8 cellular contexts compared by ENCODE assay signal in genomic region chr5:43007246-43007910, GRCh38. TPM values are rescaled to one million over a fixed set of nuclear protein-coding genes. Genes with fewer than 3 reads are reported as not detected.
DNase-seq lines count a peak whose midpoint lies in the region; ATAC-seq and TF ChIP-seq lines count a peak whose summit lies in the region.

No MANE protein-coding gene starts in this region.

- H3K36me3 Mint-ChIP-seq in activated CD4-positive, alpha-beta T cell treated with anti-CD3 and anti-CD28 coated beads, Interleukin-2, amount 10 ng/mL, durations not matched to agents 24 days and 14 days (ENCODE audit: low read depth), result no peaks in the 10 kb centered on the region

- DNase-seq in NK-92 treated with Interleukin-12 subunit alpha and Interleukin-12 subunit beta, amount 100 ng/mL, for 24 hours (lab: John Stamatoyannopoulos, UW), result peak; percentile 67
- DNase-seq in NK-92 (lab: John Stamatoyannopoulos, UW; ENCODE audit: unreplicated experiment) (no peak), NCI-H526 (lab: John Stamatoyannopoulos, UW) (peak; percentile 90 to 96), dermis blood vessel endothelial cell (peak; percentile 93), lower leg skin (ENCODE audit: low spot score in 2 of 2) (peak; percentile 82 to 96)
- peak; percentile 93 for DNase-seq in activated CD4-positive, alpha-beta T cell treated with anti-CD3 and anti-CD28 coated beads, Interleukin-2, amount 10 ng/mL, durations not matched to agents 24 days and 14 days
- DNase-seq in stimulated activated CD4-positive, alpha-beta T cell treated with anti-CD3 and anti-CD28 coated beads, Interleukin-4, amount 100 ng/mL, for 24 hours, result peak; percentile 81

- H3K4me3 ChIP-seq in lower leg skin (ENCODE audit: low read depth, poor library complexity, severe bottlenecking), result peak overlapping the region; percentile 40

- intact Hi-C loops in activated CD4-positive, alpha-beta T cell treated with anti-CD3 and anti-CD28 coated beads, Interleukin-2, amount 10 ng/mL, durations not matched to agents 24 days and 14 days (cut with micrococcal nuclease), result loop anchor here (5.0 kb wide), 4 partner anchors 115 to 475 kb away; partner anchors contain the start of genes HMGCS1, NIM1K, TMEM267 and ZNF131
- intact Hi-C loops in lower leg skin (cut with DNase I; ENCODE audit: low total_unique reads), result no loop called here

- no peak for TF ChIP-seq POLR2A in lower leg skin (IDR thresholded peaks at IDR 0.05)

- H3K27me3 Mint-ChIP-seq in activated CD4-positive, alpha-beta T cell treated with anti-CD3 and anti-CD28 coated beads, Interleukin-2, amount 10 ng/mL, durations not matched to agents 24 days and 14 days, result no peaks in the 10 kb centered on the region

- peak overlapping the region; percentile 88 for H3K4me3 Mint-ChIP-seq in activated CD4-positive, alpha-beta T cell treated with anti-CD3 and anti-CD28 coated beads, Interleukin-2, amount 10 ng/mL, durations not matched to agents 24 days and 14 days

- H3K27ac Mint-ChIP-seq in activated CD4-positive, alpha-beta T cell treated with anti-CD3 and anti-CD28 coated beads, Interleukin-2, amount 10 ng/mL, durations not matched to agents 24 days and 14 days, result peak overlapping the region; percentile 95

- TF ChIP-seq CTCF in lower leg skin (IDR thresholded peaks at IDR 0.05), result no peak

- ATAC-seq in HG03442 (IDR thresholded peaks at IDR 0.05; ENCODE audit: unreplicated experiment), result peak; percentile 19

- H3K9me3 Mint-ChIP-seq in activated CD4-positive, alpha-beta T cell treated with anti-CD3 and anti-CD28 coated beads, Interleukin-2, amount 10 ng/mL, durations not matched to agents 24 days and 14 days, result no peaks in the 10 kb centered on the region

- WGBS in lower leg skin, 2 donors, result 1 to 13% methylated on average over 27 of the region's 27 CpGs

- peaks cover 34% of the 10 kb centered on the region for H3K4me1 Mint-ChIP-seq in activated CD4-positive, alpha-beta T cell treated with anti-CD3 and anti-CD28 coated beads, Interleukin-2, amount 10 ng/mL, durations not matched to agents 24 days and 14 days

RNA-seq across cellular contexts. Expression of gene ANXA2R, which starts 32.7 kb away (rescaled TPM):
- 1.1 and 1.2 TPM in 2 replicates for total RNA-seq in activated CD4-positive, alpha-beta T cell treated with anti-CD3 and anti-CD28 coated beads, Interleukin-2, amount 10 ng/mL, durations not matched to agents 24 days and 14 days
- 7.7 and 7.8 TPM in 2 replicates for total RNA-seq in dermis blood vessel endothelial cell
- 1 to 10 TPM; 1.1 to 2.7 (median 2.4) TPM for total RNA-seq in lower leg skin
